Comparison of ENCODE assay signal across 1 cellular context in genomic region chr1:66787641-66788040, GRCh38.
TF ChIP-seq lines count a peak whose summit lies in the region.

No MANE protein-coding gene starts in this region.

TF ChIP-seq in GM12878, 131 proteins besides CTCF, POLR2A, EP300 and RAD21 (continued from another document):
- no peak for TF ChIP-seq WRNIP1 (IDR thresholded peaks at IDR 0.05; ENCODE audit: borderline replicate concordance, low read depth, low read length)
- TF ChIP-seq RFX5 (IDR thresholded peaks at IDR 0.05; ENCODE audit: low read depth, low read length), result no peak
- TF ChIP-seq NFXL1 (IDR thresholded peaks at IDR 0.05; ENCODE audit: borderline replicate concordance), result no peak
- TF ChIP-seq SUZ12 (IDR thresholded peaks at IDR 0.05; ENCODE audit: unreplicated experiment), result no peak
- no peak for TF ChIP-seq IRF3 (IDR thresholded peaks at IDR 0.05)
- no peak for TF ChIP-seq ZBTB11 (CRISPR knock-in tag; IDR thresholded peaks at IDR 0.05)
- TF ChIP-seq ZNF622 (IDR thresholded peaks at IDR 0.05), result no peak
TF ChIP-seq in GM12878: peak in this region for 0.
